Comparison of ENCODE assay signal across 20 cellular contexts in genomic region chr1:61756773-61757172, GRCh38. TPM values are rescaled to one million over a fixed set of nuclear protein-coding genes. Genes with fewer than 3 reads are reported as not detected.
DNase-seq lines count a peak whose midpoint lies in the region; ATAC-seq and TF ChIP-seq lines count a peak whose summit lies in the region.
"Had no signal": no experiment of that assay in that cellular context is flagged by ENCODE, and none has a peak within 500 bp of the region (broad histone marks: within the 10 kb centered on the region; RNA-seq: fewer than 3 reads in every experiment).

No MANE protein-coding gene starts in this region.

- no peak for TF ChIP-seq POLR2A in erythroblast (IDR thresholded peaks at IDR 0.05; ENCODE audit: low read length)

- H3K4me2 ChIP-seq in GM23338: no peak overlapping the region
- H3K4me2 ChIP-seq: BLaER1 had no signal

- peaks cover 16% of the 10 kb centered on the region for H4K20me1 ChIP-seq in GM23338 (replicated peaks; ENCODE audit: insufficient read depth)
- H4K20me1 ChIP-seq: BLaER1 had no signal

- peaks cover 21% of the 10 kb centered on the region for H3K4me1 Mint-ChIP-seq in GM23338
- H3K4me1 Mint-ChIP-seq in mesothelial cell of epicardium: peaks cover 22% of the 10 kb centered on the region
- H3K4me1 Mint-ChIP-seq in stimulated activated effector memory CD8-positive, alpha-beta T cell treated with anti-CD3 and anti-CD28 coated beads, Interleukin-12 subunit alpha, Interleukin-12 subunit beta, amount 100 ng/mL, for 72 hours: no peaks in the 10 kb centered on the region
- H3K4me1 Mint-ChIP-seq: B cell had no signal

- no peak overlapping the region for H3K4me3 Mint-ChIP-seq in GM23338
- H3K4me3 Mint-ChIP-seq in mesothelial cell of epicardium: no peak overlapping the region
- H3K4me3 Mint-ChIP-seq in stimulated activated effector memory CD8-positive, alpha-beta T cell treated with anti-CD3 and anti-CD28 coated beads, Interleukin-12 subunit alpha, Interleukin-12 subunit beta, amount 100 ng/mL, for 72 hours: no peak overlapping the region
- H3K4me3 Mint-ChIP-seq: B cell; CD4-positive, CD25-positive, alpha-beta regulatory T cell; CD8-positive, alpha-beta T cell had no signal

- no peaks in the 10 kb centered on the region for H3F3A ChIP-seq in GM23338 (replicated peaks; ENCODE audit: low read depth)

- peaks cover 100% of the 10 kb centered on the region for H3K79me2 ChIP-seq in GM23338 (replicated peaks; ENCODE audit: insufficient read depth)

- H3K27me3 Mint-ChIP-seq in GM23338 (ENCODE audit: insufficient read depth, low read depth, poor library complexity) (no peaks in the 10 kb centered on the region), mesothelial cell of epicardium (ENCODE audit: low read depth) (no peaks in the 10 kb centered on the region)
- H3K27me3 Mint-ChIP-seq: B cell; CD4-positive, CD25-positive, alpha-beta regulatory T cell had no signal

- TF ChIP-seq CTCF in GM23338 (conservative IDR thresholded peaks at IDR 0.05; ENCODE audit: low read depth in 2 of 2): no peak
- TF ChIP-seq CTCF in mesothelial cell of epicardium (IDR thresholded peaks at IDR 0.05; ENCODE audit: unreplicated experiment): no peak

- H3K27ac ChIP-seq in GM23338 (ENCODE audit: low read depth): 0 out of 2 replicates have a peak overlapping the region, but pooled peaks have one; percentile 20
- H3K27ac ChIP-seq: 22Rv1, BLaER1, C4-2B had no signal

- no peak overlapping the region for H2AFZ ChIP-seq in GM23338

- no peaks in the 10 kb centered on the region for H3K36me3 ChIP-seq in GM23338 (ENCODE audit: insufficient read depth)
- H3K36me3 ChIP-seq: BLaER1 had no signal

- ATAC-seq in GM23338 (no peak), esophagus mucosa (peak; percentile 56)
- no peak for ATAC-seq in stimulated activated effector memory CD8-positive, alpha-beta T cell treated with anti-CD3 and anti-CD28 coated beads, Interleukin-12 subunit alpha, Interleukin-12 subunit beta, amount 100 ng/mL, for 72 hours
- ATAC-seq: CD8-positive, alpha-beta T cell; GM12878 had no signal

- H3K9me3 Mint-ChIP-seq in GM23338 (no peaks in the 10 kb centered on the region), mesothelial cell of epicardium (no peaks in the 10 kb centered on the region)
- H3K9me3 Mint-ChIP-seq in stimulated activated effector memory CD8-positive, alpha-beta T cell treated with anti-CD3 and anti-CD28 coated beads, Interleukin-12 subunit alpha, Interleukin-12 subunit beta, amount 100 ng/mL, for 72 hours: no peaks in the 10 kb centered on the region
- H3K9me3 Mint-ChIP-seq: CD4-positive, CD25-positive, alpha-beta regulatory T cell; CD8-positive, alpha-beta T cell had no signal

- H3K27me3 ChIP-seq in GM23338 (ENCODE audit: insufficient read depth): no peaks in the 10 kb centered on the region
- H3K27me3 ChIP-seq: BLaER1 had no signal

- no peak overlapping the region for H3K4me3 ChIP-seq in GM23338
- H3K4me3 ChIP-seq: BLaER1, GM12878 had no signal

- DNase-seq in GM23338 (ENCODE audit: low spot score): no peak
- no peak for DNase-seq in mesothelial cell of epicardium (ENCODE audit: low spot score in 2 of 2, unreplicated experiment in 2 of 2)
- DNase-seq in stimulated activated effector memory CD8-positive, alpha-beta T cell treated with anti-CD3 and anti-CD28 coated beads, Interleukin-12 subunit alpha, Interleukin-12 subunit beta, amount 100 ng/mL, for 72 hours (ENCODE audit: low spot score in 2 of 2): no peak
- no peak for DNase-seq in activated CD8-positive, alpha-beta memory T cell treated with anti-CD3 and anti-CD28 coated beads for 24 hours
- no peak for DNase-seq in erythroblast (lab: John Stamatoyannopoulos, UW)
- no peak for DNase-seq in NCI-H1436 (lab: John Stamatoyannopoulos, UW)
- DNase-seq: Caco-2; CD4-positive, CD25-positive, alpha-beta regulatory T cell; CD8-positive, alpha-beta T cell; DMS153; DND-41; GOT3; H7; HCEC 1CT had no signal

- H3K9me2 ChIP-seq in GM23338 (ENCODE audit: insufficient read depth): no peaks in the 10 kb centered on the region

- peaks cover 27% of the 10 kb centered on the region for H3K4me1 ChIP-seq in GM23338 (ENCODE audit: insufficient read depth)
- H3K4me1 ChIP-seq: BLaER1 had no signal

- H3K36me3 Mint-ChIP-seq in GM23338 (ENCODE audit: low read depth) (no peaks in the 10 kb centered on the region), mesothelial cell of epicardium (peaks cover 12% of the 10 kb centered on the region)
- no peaks in the 10 kb centered on the region for H3K36me3 Mint-ChIP-seq in stimulated activated effector memory CD8-positive, alpha-beta T cell treated with anti-CD3 and anti-CD28 coated beads, Interleukin-12 subunit alpha, Interleukin-12 subunit beta, amount 100 ng/mL, for 72 hours

- no peak overlapping the region for H3K27ac Mint-ChIP-seq in GM23338
- peak overlapping the region; percentile 39 for H3K27ac Mint-ChIP-seq in mesothelial cell of epicardium
- peak overlapping the region; percentile 75 for H3K27ac Mint-ChIP-seq in stimulated activated effector memory CD8-positive, alpha-beta T cell treated with anti-CD3 and anti-CD28 coated beads, Interleukin-12 subunit alpha, Interleukin-12 subunit beta, amount 100 ng/mL, for 72 hours
- H3K27ac Mint-ChIP-seq: B cell; CD8-positive, alpha-beta T cell had no signal

TF ChIP-seq in GM23338, 12 proteins besides CTCF, POLR2A, EP300 and RAD21:
- TF ChIP-seq ETS1 (IDR thresholded peaks at IDR 0.05) (no peak), ZNF114 (CRISPR knock-in tag; IDR thresholded peaks at IDR 0.05) (no peak)

RNA-seq across cellular contexts. Expression of gene PATJ, which starts 14.5 kb away (rescaled TPM):
- 43.0 and 68.4 TPM in 2 replicates for total RNA-seq in GM23338 (2014; rRNA removed; shearing (Covaris generic))
- 26.9 and 35.3 TPM in 2 replicates for polyA plus RNA-seq in GM23338 (2016; fragmentation: Nextera tagmentation; extraction: Ambion mirVana)
- 52.8 TPM for total RNA-seq in esophagus mucosa
- 118 to 129 TPM (median 120 TPM) in 3 replicates for total RNA-seq in mesothelial cell of epicardium

RNA-seq across cellular contexts. Expression of gene TM2D1, which starts 31.8 kb away (rescaled TPM):
- total RNA-seq in GM23338 (2014; rRNA removed; shearing (Covaris generic)): 35.5 and 47.5 TPM in 2 replicates
- polyA plus RNA-seq in GM23338 (2016; fragmentation: Nextera tagmentation; extraction: Ambion mirVana): 44.4 and 46.7 TPM in 2 replicates
- total RNA-seq in esophagus mucosa (18.9 TPM), mesothelial cell of epicardium (55.5 to 62.4 TPM (median 55.5 TPM) in 3 replicates)
